ENCODE assay signal across 25 cellular contexts in genomic region chr1:247371801-247372259, GRCh38.
"Had no signal": no experiment of that assay in that cellular context is flagged by ENCODE, and none has a peak within 500 bp of the region (broad histone marks: within the 10 kb centered on the region; RNA-seq: fewer than 3 reads in every experiment).

No MANE protein-coding gene starts in this region.

- H3K9me3 ChIP-seq: colonic mucosa, gastrocnemius medialis, lower lobe of right lung, ovary, psoas muscle, suprapubic skin, thyroid gland, upper lobe of left lung had no signal

- H3K36me3 Mint-ChIP-seq: natural killer cell had no signal

- ATAC-seq: esophagus mucosa; gastrocnemius medialis; natural killer cell; stimulated activated naive CD8-positive, alpha-beta T cell treated with anti-CD3 and anti-CD28 coated beads, Interleukin-15, amount 100 ng/mL, for 72 hours had no signal

- H3K27me3 Mint-ChIP-seq: dendritic cell treated with granulocyte-macrophage colony-stimulating factor and Interleukin-4, amounts not matched to agents 40 ng/mL and 50 ng/mL, for 4 days had no signal

- FAIRE-seq: keratinocyte, small intestine, urothelium cell line had no signal

- H3K4me3 ChIP-seq: colonic mucosa, gastrocnemius medialis, lower lobe of right lung, ovary, psoas muscle, suprapubic skin, thyroid gland, upper lobe of left lung had no signal

- H3K9me3 Mint-ChIP-seq: natural killer cell; stimulated activated naive CD8-positive, alpha-beta T cell treated with anti-CD3 and anti-CD28 coated beads, Interleukin-15, amount 100 ng/mL, for 72 hours had no signal

- H3K27ac ChIP-seq: colonic mucosa, epithelial cell of prostate, gastrocnemius medialis, lower lobe of right lung, ovary, psoas muscle, suprapubic skin, thyroid gland, upper lobe of left lung had no signal

- DNase-seq: colonic mucosa; effector CD8-positive, alpha-beta T cell; endodermal cell; foreskin fibroblast; gastrocnemius medialis; left ventricle myocardium superior; lower lobe of right lung; natural killer cell; ovary; psoas muscle; right cardiac atrium; small intestine; stimulated activated CD4-positive, alpha-beta T cell treated with anti-CD3 and anti-CD28 coated beads, Interleukin-12 subunit alpha, Interleukin-12 subunit beta, amount 100 ng/mL, for 4 hours; stimulated activated CD4-positive, alpha-beta T cell treated with anti-CD3 and anti-CD28 coated beads, Interleukin-1b, Interleukin-23, amount 100 ng/mL, for 48 hours; stimulated activated CD4-positive, alpha-beta T cell treated with anti-CD3 and anti-CD28 coated beads, Interleukin-4, amount 100 ng/mL, for 1 hour; stimulated activated CD8-positive, alpha-beta memory T cell treated with anti-CD3 and anti-CD28 coated beads, Interleukin-4, amount 100 ng/mL, for 48 hours; stimulated activated naive CD8-positive, alpha-beta T cell treated with anti-CD3 and anti-CD28 coated beads, Interleukin-15, amount 100 ng/mL, for 72 hours; thyroid gland had no signal

- H3K27ac Mint-ChIP-seq: endodermal cell; natural killer cell; stimulated activated naive CD8-positive, alpha-beta T cell treated with anti-CD3 and anti-CD28 coated beads, Interleukin-15, amount 100 ng/mL, for 72 hours had no signal

- H3K4me1 ChIP-seq: colonic mucosa, lower lobe of right lung, psoas muscle, thyroid gland had no signal

- H3K4me1 Mint-ChIP-seq: stimulated activated naive CD8-positive, alpha-beta T cell treated with anti-CD3 and anti-CD28 coated beads, Interleukin-15, amount 100 ng/mL, for 72 hours had no signal

- H3K36me3 ChIP-seq: colonic mucosa, gastrocnemius medialis, lower lobe of right lung, ovary, suprapubic skin, thyroid gland, upper lobe of left lung had no signal

- H3K4me3 Mint-ChIP-seq: dendritic cell treated with granulocyte-macrophage colony-stimulating factor and Interleukin-4, amounts not matched to agents 40 ng/mL and 50 ng/mL, for 4 days; endodermal cell; natural killer cell; stimulated activated naive CD8-positive, alpha-beta T cell treated with anti-CD3 and anti-CD28 coated beads, Interleukin-15, amount 100 ng/mL, for 72 hours had no signal

- H3K27me3 ChIP-seq: colonic mucosa, ovary, suprapubic skin, thyroid gland, upper lobe of left lung had no signal
